28 cellular contexts compared by ENCODE assay signal in genomic region chr15:87567399-87567798, GRCh38.
"Had no signal": no experiment of that assay in that cellular context is flagged by ENCODE, and none has a peak within 500 bp of the region (broad histone marks: within the 10 kb centered on the region; RNA-seq: fewer than 3 reads in every experiment).

No MANE protein-coding gene starts in this region.

- H3K4me1 ChIP-seq: adrenal gland, body of pancreas, colonic mucosa had no signal

- H3K36me3 ChIP-seq: adrenal gland, colonic mucosa, WERI-Rb-1 had no signal

- ATAC-seq: activated CD4-positive, CD25-positive, alpha-beta regulatory T cell treated with anti-CD3 and anti-CD28 coated beads, Interleukin-2, amount 50 U/mL, for 24 hours; activated CD8-positive, alpha-beta memory T cell treated with anti-CD3 and anti-CD28 coated beads, Interleukin-2, amount 10 ng/mL, durations not matched to agents 7 days and 5 days; activated CD8-positive, alpha-beta T cell treated with anti-CD3 and anti-CD28 coated beads, Interleukin-2, amount 10 ng/mL, durations not matched to agents 7 days and 5 days; activated naive CD8-positive, alpha-beta T cell treated with anti-CD3 and anti-CD28 coated beads, Interleukin-2, amount 50 U/mL, for 24 hours; body of pancreas; esophagus mucosa; T-helper 17 cell had no signal

- H3K27me3 ChIP-seq: adrenal gland, body of pancreas, colonic mucosa had no signal

- DNase-seq: activated B cell treated with CpG ODN at 0.5 μM for 24 hours; activated CD4-positive, alpha-beta memory T cell treated with anti-CD3 and anti-CD28 coated beads for 36 hours; activated CD4-positive, alpha-beta T cell treated with anti-CD3 and anti-CD28 coated beads for 48 hours; activated CD8-positive, alpha-beta memory T cell treated with anti-CD3 and anti-CD28 coated beads, Interleukin-2, amount 10 ng/mL, durations not matched to agents 7 days and 5 days; activated CD8-positive, alpha-beta memory T cell treated with anti-CD3 and anti-CD28 coated beads, Interleukin-2, amount 50 U/mL, for 4 hours; activated CD8-positive, alpha-beta T cell treated with anti-CD3 and anti-CD28 coated beads, Interleukin-2, amount 10 ng/mL, durations not matched to agents 7 days and 5 days; activated effector memory CD4-positive, alpha-beta T cell treated with anti-CD3 and anti-CD28 coated beads, Interleukin-2, amount 50 U/mL, for 16 hours; activated naive CD4-positive, alpha-beta T cell treated with anti-CD3 and anti-CD28 coated beads for 36 hours; activated naive CD8-positive, alpha-beta T cell treated with anti-CD3 and anti-CD28 coated beads for 36 hours; activated naive CD8-positive, alpha-beta T cell treated with anti-CD3 and anti-CD28 coated beads, Interleukin-2, amount 50 U/mL, for 24 hours; activated T-cell treated with anti-CD3 and anti-CD28 coated beads, Interleukin-2, amount 50 U/mL, for 1 hour; activated T-cell treated with anti-CD3 and anti-CD28 coated beads, Interleukin-2, amount 50 U/mL, for 48 hours; adrenal gland; amygdala; aorta; body of pancreas; central memory CD4-positive, alpha-beta T cell; cerebellar nuclear complex; colonic mucosa; effector CD8-positive, alpha-beta T cell; foreskin fibroblast; head of caudate nucleus; T-helper 1 cell; T-helper 17 cell; T1000; WERI-Rb-1 had no signal

- H3K4me3 ChIP-seq: adrenal gland, body of pancreas, colonic mucosa had no signal

- H3K9me3 ChIP-seq: adrenal gland, body of pancreas, colonic mucosa had no signal

- H3K27ac ChIP-seq: adrenal gland, body of pancreas, colonic mucosa, WERI-Rb-1 had no signal
